Comparison of ENCODE assay signal across 8 cellular contexts in the genomic region with DNA sequence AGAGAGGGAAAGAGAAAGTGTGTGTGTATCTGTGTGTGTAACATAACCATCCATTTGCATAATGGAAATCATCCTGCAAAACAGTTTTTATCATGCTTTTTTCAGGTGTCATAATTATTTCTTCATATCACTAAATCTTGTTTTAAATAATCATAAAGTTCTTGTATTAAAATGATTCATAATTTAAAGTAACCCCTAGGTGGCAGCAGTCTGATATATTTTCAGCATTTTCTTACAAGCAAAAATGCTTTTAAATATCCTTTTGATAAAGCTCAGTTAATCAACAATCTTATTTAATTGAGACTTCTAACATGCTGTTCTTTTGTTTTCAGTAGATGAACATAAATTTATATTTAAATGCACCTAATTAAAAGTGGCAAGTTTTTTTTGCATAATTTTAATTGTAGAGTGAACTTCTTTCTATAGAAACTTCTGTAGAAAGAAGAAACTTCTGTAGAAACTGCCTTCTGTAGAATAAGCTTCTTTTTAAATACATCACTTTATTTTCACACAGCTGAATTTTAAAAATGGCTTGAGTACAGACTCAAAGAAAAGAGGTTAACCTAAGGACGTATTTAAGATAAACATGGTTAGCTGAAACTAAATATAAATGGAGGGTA.
DNase-seq lines count a peak whose midpoint lies in the region; ATAC-seq and TF ChIP-seq lines count a peak whose summit lies in the region.

No MANE protein-coding gene starts in this region.

- 97% methylated on average over 1 of the region's 1 CpG for WGBS in SK-N-SH (ENCODE audit: low lambda C conversion rate)

- CTCF ChIA-PET in SK-N-SH (lab: Yijun Ruan, JAX) = interaction anchor here (0.6 to 5.1 kb wide), 43 partner anchors 9 to 698 kb away, joined by 3 to 45 read pairs (median 4); no protein-coding TSS in a partner anchor
- CTCF ChIA-PET in activated naive CD4-positive, alpha-beta T cell treated with anti-CD3 and anti-CD28 coated beads, Interleukin-2, amount 10 ng/mL, durations not matched to agents 7 days and 5 days (lab: Charles Lee) = interaction anchor here (0.7 to 3.0 kb wide), 11 partner anchors 8 to 678 kb away, joined by 3 to 28 read pairs (median 3); no protein-coding TSS in a partner anchor

- H3K9ac ChIP-seq in SK-N-SH = no peak overlapping the region

- H3K9me2 ChIP-seq in SK-N-SH = no peaks in the 10 kb centered on the region

- H3K27me3 Mint-ChIP-seq in progenitor cell of endocrine pancreas = no peaks in the 10 kb centered on the region
- H3K27me3 Mint-ChIP-seq in activated naive CD4-positive, alpha-beta T cell treated with anti-CD3 and anti-CD28 coated beads, Interleukin-2, amount 10 ng/mL, durations not matched to agents 7 days and 5 days = no peaks in the 10 kb centered on the region

- no peaks in the 10 kb centered on the region for H3K9me3 Mint-ChIP-seq in progenitor cell of endocrine pancreas (ENCODE audit: low read depth)
- no peaks in the 10 kb centered on the region for H3K9me3 Mint-ChIP-seq in activated naive CD4-positive, alpha-beta T cell treated with anti-CD3 and anti-CD28 coated beads, Interleukin-2, amount 10 ng/mL, durations not matched to agents 7 days and 5 days

- H3F3A ChIP-seq in SK-N-SH (replicated peaks; ENCODE audit: insufficient read depth) = peaks cover 13% of the 10 kb centered on the region

- no peak for TF ChIP-seq EP300 in SK-N-SH (IDR thresholded peaks at IDR 0.05; ENCODE audit: borderline replicate concordance in 1 of 2, low read depth in 1 of 2, low read length in 1 of 2)

- POLR2A ChIA-PET in SK-N-SH (lab: Yijun Ruan, JAX) = no interaction called here

- peak; percentile 64 for TF ChIP-seq RAD21 in SK-N-SH (IDR thresholded peaks at IDR 0.05; ENCODE audit: low read length)

- H3K36me3 ChIP-seq in SK-N-SH (replicated peaks in 1 of 2; ENCODE audit: control insufficient read depth in 1 of 2, insufficient read depth in 2 of 2, low read length in 1 of 2) = peaks cover 81 to 91% of the 10 kb centered on the region in 2 experiments

- TF ChIP-seq CTCF in SK-N-SH (IDR thresholded peaks at IDR 0.05) (peak; percentile 75), progenitor cell of endocrine pancreas (IDR thresholded peaks at IDR 0.05; ENCODE audit: unreplicated experiment) (peak; percentile 76)

- no peaks in the 10 kb centered on the region for H3K79me2 ChIP-seq in SK-N-SH (ENCODE audit: insufficient read depth)

- no peaks in the 10 kb centered on the region for H3K4me1 Mint-ChIP-seq in progenitor cell of endocrine pancreas (ENCODE audit: low read depth)
- H3K4me1 Mint-ChIP-seq in activated naive CD4-positive, alpha-beta T cell treated with anti-CD3 and anti-CD28 coated beads, Interleukin-2, amount 10 ng/mL, durations not matched to agents 7 days and 5 days = no peaks in the 10 kb centered on the region

- H3K27ac ChIP-seq in SK-N-SH (ENCODE audit: low read depth in 2 of 2, low read length in 1 of 2) = no peak overlapping the region

- H3K36me3 Mint-ChIP-seq in progenitor cell of endocrine pancreas (ENCODE audit: insufficient read depth) = peaks cover 17% of the 10 kb centered on the region
- peaks cover 27% of the 10 kb centered on the region for H3K36me3 Mint-ChIP-seq in activated naive CD4-positive, alpha-beta T cell treated with anti-CD3 and anti-CD28 coated beads, Interleukin-2, amount 10 ng/mL, durations not matched to agents 7 days and 5 days

- H3K4me3 Mint-ChIP-seq in progenitor cell of endocrine pancreas (ENCODE audit: low read depth) = no peak overlapping the region
- H3K4me3 Mint-ChIP-seq in activated naive CD4-positive, alpha-beta T cell treated with anti-CD3 and anti-CD28 coated beads, Interleukin-2, amount 10 ng/mL, durations not matched to agents 7 days and 5 days = no peak overlapping the region

- H3K27ac Mint-ChIP-seq in progenitor cell of endocrine pancreas = no peak overlapping the region
- no peak overlapping the region for H3K27ac Mint-ChIP-seq in activated naive CD4-positive, alpha-beta T cell treated with anti-CD3 and anti-CD28 coated beads, Interleukin-2, amount 10 ng/mL, durations not matched to agents 7 days and 5 days

- H3K4me3 ChIP-seq in SK-N-SH (ENCODE audit: low read depth in 2 of 2, low read length in 1 of 2) = no peak overlapping the region

- no peaks in the 10 kb centered on the region; a peak in 1 of 4 replicates for H3K4me1 ChIP-seq in SK-N-SH (ENCODE audit: control insufficient read depth in 1 of 2, insufficient read depth in 2 of 2, low read depth in 1 of 2, low read length in 1 of 2)

- DNase-seq in SK-N-SH (peak; percentile 24), NCI-H526 (lab: John Stamatoyannopoulos, UW) (peak; percentile 38 to 69), dermis microvascular lymphatic vessel endothelial cell (ENCODE audit: low read depth in 2 of 2) (peak; percentile 43 to 62), progenitor cell of endocrine pancreas (ENCODE audit: low spot score, unreplicated experiment) (no peak), NK-92 (lab: John Stamatoyannopoulos, UW; ENCODE audit: unreplicated experiment) (no peak)
- DNase-seq in activated naive CD4-positive, alpha-beta T cell treated with anti-CD3 and anti-CD28 coated beads, Interleukin-2, amount 10 ng/mL, durations not matched to agents 7 days and 5 days = no peak

- H3K4me2 ChIP-seq in SK-N-SH = no peak overlapping the region

- H3K27me3 ChIP-seq in SK-N-SH (ENCODE audit: insufficient read depth) = no peaks in the 10 kb centered on the region

- H3K9me3 ChIP-seq in SK-N-SH = no peaks in the 10 kb centered on the region

- H2AFZ ChIP-seq in SK-N-SH (ENCODE audit: low read depth) = no peak overlapping the region

- no peaks in the 10 kb centered on the region for H4K20me1 ChIP-seq in SK-N-SH (ENCODE audit: insufficient read depth)

- ATAC-seq in SK-N-SH treated with all-trans-retinoic acid at 6 μM for 48 hours (no peak), HG03196 (IDR thresholded peaks at IDR 0.05; ENCODE audit: unreplicated experiment) (no peak)

TF ChIP-seq in SK-N-SH, 30 proteins besides CTCF, POLR2A, EP300 and RAD21:
- TF ChIP-seq, protein P1, sequence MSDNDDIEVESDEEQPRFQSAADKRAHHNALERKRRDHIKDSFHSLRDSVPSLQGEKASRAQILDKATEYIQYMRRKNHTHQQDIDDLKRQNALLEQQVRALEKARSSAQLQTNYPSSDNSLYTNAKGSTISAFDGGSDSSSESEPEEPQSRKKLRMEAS (IDR thresholded peaks at IDR 0.05; ENCODE audit: low read depth) = no peak
- TF ChIP-seq SMC3 (IDR thresholded peaks at IDR 0.05; ENCODE audit: low read depth, low read length) (0 out of 2 replicates have a peak, but pooled peaks have one; percentile 23), NFIC (IDR thresholded peaks at IDR 0.05; ENCODE audit: borderline replicate concordance) (no peak)
TF ChIP-seq in SK-N-SH: peak in this region for 1.

TF ChIP-seq in SK-N-SH treated with all-trans-retinoic acid at 6 μM for 48 hours, 23 proteins besides CTCF, POLR2A, EP300 and RAD21:
- TF ChIP-seq ZFP3 (CRISPR knock-in tag; IDR thresholded peaks at IDR 0.05) (no peak), CSDC2 (CRISPR knock-in tag; IDR thresholded peaks at IDR 0.05) (no peak)

Comparison
In these comparisons a context has a peak if more than half of its experiments do, and no peak if none do; other contexts are left out.
1. DNase-seq: peak in SK-N-SH (single experiment), NCI-H526 (2 of 2) and dermis microvascular lymphatic vessel endothelial cell (2 of 2); none in progenitor cell of endocrine pancreas (single experiment), activated naive CD4-positive, alpha-beta T cell treated with anti-CD3 and anti-CD28 coated beads, Interleukin-2, amount 10 ng/mL, durations not matched to agents 7 days and 5 days (single experiment) and NK-92 (single experiment).